In genomic region chr10:298033-298432, GRCh38 we compare ENCODE assay signal across 12 cellular contexts.
"Had no signal": no experiment of that assay in that cellular context is flagged by ENCODE, and none has a peak within 500 bp of the region (broad histone marks: within the 10 kb centered on the region; RNA-seq: fewer than 3 reads in every experiment).

No MANE protein-coding gene starts in this region.

- H3K4me1 Mint-ChIP-seq: activated CD4-positive, alpha-beta memory T cell treated with anti-CD3 and anti-CD28 coated beads, Interleukin-2, amount 10 ng/mL, durations not matched to agents 7 days and 5 days; activated CD4-positive, alpha-beta T cell treated with anti-CD3 and anti-CD28 coated beads for 36 hours had no signal

- DNase-seq: activated CD4-positive, alpha-beta memory T cell treated with anti-CD3 and anti-CD28 coated beads, Interleukin-2, amount 10 ng/mL, durations not matched to agents 7 days and 5 days; activated CD4-positive, alpha-beta T cell treated with anti-CD3 and anti-CD28 coated beads for 36 hours; activated gamma-delta T cell treated with Interleukin-2 at 50 U/mL for 16 hours; activated T-cell treated with anti-CD3 and anti-CD28 coated beads, Interleukin-2, amount 50 U/mL, for 72 hours; aorta; midbrain; naive B cell; spleen; stimulated activated CD4-positive, alpha-beta T cell treated with anti-CD3 and anti-CD28 coated beads, Interleukin-1b, Interleukin-23, amount 100 ng/mL, for 48 hours; WERI-Rb-1 had no signal

- ATAC-seq: activated CD4-positive, alpha-beta T cell treated with anti-CD3 and anti-CD28 coated beads for 36 hours; activated T-cell treated with anti-CD3 and anti-CD28 coated beads, Interleukin-2, amount 50 U/mL, for 72 hours; stimulated activated memory B cell treated with anti-CD40 and anti-IgM and Interleukin-4, amounts not matched to agents 10 μg/mL and 1 μg/mL and 100 μg/mL, for 72 hours had no signal

- H3K36me3 ChIP-seq: right atrium auricular region, spleen, WERI-Rb-1 had no signal

- H3K27me3 Mint-ChIP-seq: activated CD4-positive, alpha-beta memory T cell treated with anti-CD3 and anti-CD28 coated beads, Interleukin-2, amount 10 ng/mL, durations not matched to agents 7 days and 5 days; activated CD4-positive, alpha-beta T cell treated with anti-CD3 and anti-CD28 coated beads for 36 hours; stimulated activated memory B cell treated with anti-CD40 and anti-IgM and Interleukin-4, amounts not matched to agents 10 μg/mL and 1 μg/mL and 100 μg/mL, for 72 hours had no signal

- H3K4me3 Mint-ChIP-seq: activated CD4-positive, alpha-beta memory T cell treated with anti-CD3 and anti-CD28 coated beads, Interleukin-2, amount 10 ng/mL, durations not matched to agents 7 days and 5 days; activated CD4-positive, alpha-beta T cell treated with anti-CD3 and anti-CD28 coated beads for 36 hours; activated T-cell treated with anti-CD3 and anti-CD28 coated beads, Interleukin-2, amount 50 U/mL, for 72 hours; stimulated activated memory B cell treated with anti-CD40 and anti-IgM and Interleukin-4, amounts not matched to agents 10 μg/mL and 1 μg/mL and 100 μg/mL, for 72 hours had no signal

- H3K4me3 ChIP-seq: right atrium auricular region, spleen had no signal

- H3K27ac Mint-ChIP-seq: activated CD4-positive, alpha-beta memory T cell treated with anti-CD3 and anti-CD28 coated beads, Interleukin-2, amount 10 ng/mL, durations not matched to agents 7 days and 5 days; activated CD4-positive, alpha-beta T cell treated with anti-CD3 and anti-CD28 coated beads for 36 hours; activated T-cell treated with anti-CD3 and anti-CD28 coated beads, Interleukin-2, amount 50 U/mL, for 72 hours; stimulated activated memory B cell treated with anti-CD40 and anti-IgM and Interleukin-4, amounts not matched to agents 10 μg/mL and 1 μg/mL and 100 μg/mL, for 72 hours had no signal

- H3K27me3 ChIP-seq: right atrium auricular region, spleen had no signal

- H3K9me3 Mint-ChIP-seq: activated CD4-positive, alpha-beta memory T cell treated with anti-CD3 and anti-CD28 coated beads, Interleukin-2, amount 10 ng/mL, durations not matched to agents 7 days and 5 days; activated T-cell treated with anti-CD3 and anti-CD28 coated beads, Interleukin-2, amount 50 U/mL, for 72 hours had no signal

- H3K27ac ChIP-seq: WERI-Rb-1 had no signal

- H3K9me3 ChIP-seq: right atrium auricular region, spleen had no signal
